In genomic region chr3:195467641-195468390, GRCh38 we compare ENCODE assay signal across 16 cellular contexts. TPM values are rescaled to one million over a fixed set of nuclear protein-coding genes. Genes with fewer than 3 reads are reported as not detected.
DNase-seq lines count a peak whose midpoint lies in the region; ATAC-seq, FAIRE-seq and TF ChIP-seq lines count a peak whose summit lies in the region.
"Had no signal": no experiment of that assay in that cellular context is flagged by ENCODE, and none has a peak within 500 bp of the region (broad histone marks: within the 10 kb centered on the region; RNA-seq: fewer than 3 reads in every experiment).

No MANE protein-coding gene starts in this region.

- no peak overlapping the region for H3K4me2 ChIP-seq in Karpas-422 (ENCODE audit: low read depth, low read length, poor library complexity, severe bottlenecking)
- H3K4me2 ChIP-seq in astrocyte (ENCODE audit: low read length), result peak overlapping the region; percentile 36
- H3K4me2 ChIP-seq in hepatocyte, result no peak overlapping the region

- H3K9me3 Mint-ChIP-seq in astrocyte (ENCODE audit: unreplicated experiment), result peaks cover 2% of the 10 kb centered on the region

- ATAC-seq in GM18498 (IDR thresholded peaks at IDR 0.05; ENCODE audit: unreplicated experiment) (no peak), HG02623 (IDR thresholded peaks at IDR 0.05; ENCODE audit: unreplicated experiment) (no peak)
- ATAC-seq: gastrocnemius medialis had no signal

- H3K4me3 Mint-ChIP-seq in astrocyte (ENCODE audit: unreplicated experiment), result no peak overlapping the region

- peak overlapping the region; percentile 81 for H3K27ac Mint-ChIP-seq in astrocyte (ENCODE audit: unreplicated experiment)

- no peaks in the 10 kb centered on the region for H3K36me3 Mint-ChIP-seq in astrocyte (ENCODE audit: low read depth, unreplicated experiment)

- H2AFZ ChIP-seq in Karpas-422 (ENCODE audit: low read length) (no peak overlapping the region), astrocyte (ENCODE audit: low read depth, low read length) (no peak overlapping the region), hepatocyte (no peak overlapping the region)

- DNase-seq in EL, result peak; percentile 62
- DNase-seq in Karpas-422, result peak; percentile 38
- DNase-seq in astrocyte (ENCODE audit: low read depth), result peak; percentile 82
- DNase-seq in non-pigmented ciliary epithelial cell (ENCODE audit: low read depth), result peak; percentile 55
- no peak for DNase-seq in hepatocyte (ENCODE audit: low spot score)
- no peak for DNase-seq in GF-D8 (lab: John Stamatoyannopoulos, UW)
- DNase-seq: activated effector memory CD4-positive, alpha-beta T cell treated with anti-CD3 and anti-CD28 coated beads, Interleukin-2, amount 50 U/mL, for 16 hours; gastrocnemius medialis; islet precursor cell; NCI-H1105 treated with DMSO at 0.1 percent for 48 hours; NCI-H524; transverse colon had no signal

- H3K9ac ChIP-seq in Karpas-422 (ENCODE audit: low read length) (no peak overlapping the region), astrocyte (ENCODE audit: low read length) (peak overlapping the region; percentile 6)

- H3K36me3 ChIP-seq in Karpas-422 (ENCODE audit: insufficient read depth, low read length), result no peaks in the 10 kb centered on the region
- no peaks in the 10 kb centered on the region for H3K36me3 ChIP-seq in astrocyte (ENCODE audit: insufficient read depth, low read length)
- H3K36me3 ChIP-seq in hepatocyte (replicated peaks; ENCODE audit: insufficient read depth, low read depth), result no peaks in the 10 kb centered on the region
- H3K36me3 ChIP-seq: gastrocnemius medialis, HAP-1, transverse colon had no signal

- no peak for TF ChIP-seq CTCF in astrocyte (IDR thresholded peaks at IDR 0.05; ENCODE audit: insufficient read depth, low read depth, low read length)
- no peak for TF ChIP-seq CTCF in hepatocyte (IDR thresholded peaks at IDR 0.05; ENCODE audit: poor library complexity)

- peaks cover 3% of the 10 kb centered on the region; the same call in 1 of the 2 replicates for H3K9me3 ChIP-seq in Karpas-422 (ENCODE audit: low read length)
- peaks cover 4% of the 10 kb centered on the region for H3K9me3 ChIP-seq in astrocyte (ENCODE audit: insufficient read depth, low read depth, low read length)
- no peaks in the 10 kb centered on the region for H3K9me3 ChIP-seq in hepatocyte (ENCODE audit: low read depth)
- H3K9me3 ChIP-seq: gastrocnemius medialis, HAP-1, transverse colon had no signal

- H3K27ac ChIP-seq in Karpas-422 (ENCODE audit: low read length) (no peak overlapping the region), astrocyte (ENCODE audit: low read depth, low read length) (peak overlapping the region; percentile 54), hepatocyte (no peak overlapping the region)
- H3K27ac ChIP-seq: gastrocnemius medialis, transverse colon had no signal

- H3K27me3 Mint-ChIP-seq in astrocyte (ENCODE audit: low read depth, unreplicated experiment), result no peaks in the 10 kb centered on the region

- no peak for FAIRE-seq in astrocyte (lab: Jason Lieb, UNC)
- FAIRE-seq: D721Med had no signal

- H3K27me3 ChIP-seq in Karpas-422 (ENCODE audit: low read length) (no peaks in the 10 kb centered on the region), astrocyte (ENCODE audit: insufficient read depth, low read length) (no peaks in the 10 kb centered on the region), hepatocyte (no peaks in the 10 kb centered on the region)
- H3K27me3 ChIP-seq: gastrocnemius medialis, transverse colon had no signal

- H3K4me1 ChIP-seq in Karpas-422 (ENCODE audit: low read length) (peaks cover 6% of the 10 kb centered on the region), astrocyte (ENCODE audit: insufficient read depth, low read length) (peaks cover 6% of the 10 kb centered on the region), hepatocyte (ENCODE audit: insufficient read depth) (no peaks in the 10 kb centered on the region)
- H3K4me1 ChIP-seq: gastrocnemius medialis, HAP-1 had no signal

- no peak overlapping the region for H3K4me3 ChIP-seq in Karpas-422 (ENCODE audit: low read length)
- H3K4me3 ChIP-seq in astrocyte (ENCODE audit: insufficient read depth, low read depth, low read length), result no peak overlapping the region
- H3K4me3 ChIP-seq in hepatocyte, result no peak overlapping the region
- H3K4me3 ChIP-seq: gastrocnemius medialis, HAP-1, transverse colon had no signal

- H3K79me2 ChIP-seq in Karpas-422 (ENCODE audit: low read length) (no peaks in the 10 kb centered on the region), astrocyte (ENCODE audit: insufficient read depth, low read length) (no peaks in the 10 kb centered on the region), hepatocyte (no peaks in the 10 kb centered on the region)

- peaks cover 18% of the 10 kb centered on the region for H3K4me1 Mint-ChIP-seq in astrocyte (ENCODE audit: low read depth, unreplicated experiment)

- H4K20me1 ChIP-seq in Karpas-422 (ENCODE audit: insufficient read depth, low read depth, low read length) (no peaks in the 10 kb centered on the region), astrocyte (ENCODE audit: insufficient read depth, low read length) (no peaks in the 10 kb centered on the region), hepatocyte (ENCODE audit: insufficient read depth, poor library complexity, severe bottlenecking) (no peaks in the 10 kb centered on the region)

- WGBS in hepatocyte (ENCODE audit: low lambda C conversion rate, missing lambda C conversion rate), result 93% methylated on average over 5 of the region's 5 CpGs

- H3K9me2 ChIP-seq in Karpas-422 (replicated peaks; ENCODE audit: insufficient read depth, low read length) (no peaks in the 10 kb centered on the region), hepatocyte (replicated peaks; ENCODE audit: insufficient read depth) (no peaks in the 10 kb centered on the region)

RNA-seq across cellular contexts. Expression of gene ACAP2, which starts 25.0 kb away (rescaled TPM):
- 188 and 260 TPM in 2 replicates for total RNA-seq in Karpas-422 (2014; rRNA removed; shearing (Covaris generic); ENCODE audit: low replicate concordance)
- total RNA-seq in astrocyte (46.0 and 49.7 TPM in 2 replicates), hepatocyte (41.8 and 47.4 TPM in 2 replicates)
- polyA plus RNA-seq in hepatocyte, result 27.0 and 39.2 TPM in 2 replicates

Comparison
In these comparisons a context has a peak if more than half of its experiments do, and no peak if none do; other contexts are left out.
1. DNase-seq: peak in EL (single experiment), Karpas-422 (single experiment), astrocyte (single experiment) and non-pigmented ciliary epithelial cell (single experiment); none in hepatocyte (single experiment) and GF-D8 (single experiment).